Comparison of ENCODE assay signal across 26 cellular contexts in genomic region chr6:887583-888235, GRCh38.
"Had no signal": no experiment of that assay in that cellular context is flagged by ENCODE, and none has a peak within 500 bp of the region (broad histone marks: within the 10 kb centered on the region; RNA-seq: fewer than 3 reads in every experiment).

No MANE protein-coding gene starts in this region.

- H3K27me3 ChIP-seq: neural progenitor cell, ovary, right atrium auricular region, tibial nerve, upper lobe of right lung had no signal

- H3K36me3 ChIP-seq: heart left ventricle, left lung, neural progenitor cell, ovary, right atrium auricular region, suprapubic skin, tibial nerve, upper lobe of right lung had no signal

- H3K4me3 ChIP-seq: heart left ventricle, left lung, lung, neural progenitor cell, ovary, right atrium auricular region, skin epidermis, suprapubic skin, tibial nerve, upper lobe of right lung had no signal

- H3K9ac ChIP-seq: neural progenitor cell had no signal

- ATAC-seq: heart left ventricle; left colon; left lung; natural killer cell; sciatic nerve; stimulated activated naive B cell treated with anti-CD40 and anti-IgM and Interleukin-4, amounts not matched to agents 10 μg/mL and 1 μg/mL and 100 μg/mL, for 72 hours; upper lobe of right lung had no signal

- H3K27ac ChIP-seq: heart left ventricle, left lung, neural progenitor cell, ovary, right atrium auricular region, skin epidermis, suprapubic skin, tibial nerve, upper lobe of right lung had no signal

- H2AFZ ChIP-seq: neural progenitor cell had no signal

- DNase-seq: heart left ventricle; hypothalamus; immature natural killer cell; kidney; left colon; left lung; mesendoderm; naive B cell; natural killer cell; nephron progenitor cell; ovary; stimulated activated CD4-positive, alpha-beta T cell treated with anti-CD3 and anti-CD28 coated beads, Interleukin-12 subunit alpha, Interleukin-12 subunit beta, amount 100 ng/mL, for 4 hours; stimulated activated CD4-positive, alpha-beta T cell treated with anti-CD3 and anti-CD28 coated beads, Interleukin-15, amount 100 ng/mL, for 24 hours; stimulated activated CD4-positive, alpha-beta T cell treated with anti-CD3 and anti-CD28 coated beads, Interleukin-2, amount 100 ng/mL, for 24 hours; stimulated activated CD4-positive, alpha-beta T cell treated with anti-CD3 and anti-CD28 coated beads, Interleukin-4, amount 100 ng/mL, for 1 hour; stimulated activated naive B cell treated with anti-CD40 and anti-IgM and Interleukin-4, amounts not matched to agents 10 μg/mL and 1 μg/mL and 100 μg/mL, for 72 hours; upper lobe of right lung had no signal

- FAIRE-seq: islet of Langerhans, kidney, urothelium cell line had no signal

- H3K4me2 ChIP-seq: neural progenitor cell had no signal

- H3K9me3 ChIP-seq: heart left ventricle, left lung, ovary, right atrium auricular region, suprapubic skin, tibial nerve, upper lobe of right lung had no signal

- H3K4me1 ChIP-seq: heart left ventricle, left lung, neural progenitor cell, right atrium auricular region, suprapubic skin, tibial nerve, upper lobe of right lung had no signal
